Comparison of ENCODE assay signal across 9 cellular contexts in the genomic region with DNA sequence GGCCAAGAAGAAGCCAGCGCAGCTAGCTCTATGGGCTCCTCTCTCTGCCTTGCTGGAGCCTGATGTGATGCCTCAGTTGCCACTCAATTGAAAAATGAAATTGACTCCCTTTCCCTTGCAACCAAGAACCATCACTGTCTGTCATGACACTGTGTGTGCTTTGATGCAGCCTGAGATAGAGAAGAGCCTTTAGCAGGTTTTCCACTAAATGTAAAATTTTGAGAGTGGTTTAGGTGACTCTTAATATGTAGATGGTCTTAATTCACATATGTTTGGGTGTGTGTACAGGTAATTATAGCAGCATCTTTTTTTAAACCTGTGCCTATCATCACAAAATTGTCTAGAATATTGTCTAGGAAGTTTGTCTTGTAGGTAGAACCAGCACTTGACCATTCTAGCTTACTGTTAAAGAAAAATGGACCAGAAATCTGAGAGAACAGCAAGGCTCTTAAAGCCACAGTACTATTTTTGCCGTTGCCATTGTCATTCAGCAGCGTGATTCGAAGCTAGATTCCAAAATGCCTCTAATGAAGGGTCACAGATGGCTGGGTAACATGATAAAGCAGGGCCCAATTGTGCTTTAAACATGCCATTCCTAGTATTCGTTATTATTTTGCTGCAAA.
DNase-seq lines count a peak whose midpoint lies in the region; ATAC-seq and TF ChIP-seq lines count a peak whose summit lies in the region.
"Had no signal": no experiment of that assay in that cellular context is flagged by ENCODE, and none has a peak within 500 bp of the region (broad histone marks: within the 10 kb centered on the region; RNA-seq: fewer than 3 reads in every experiment).

No MANE protein-coding gene starts in this region.

- H3K36me3 ChIP-seq in parathyroid adenoma (ENCODE audit: control insufficient read depth, insufficient read depth, low read length), result no peaks in the 10 kb centered on the region

- no peaks in the 10 kb centered on the region for H3K9me3 ChIP-seq in parathyroid adenoma (ENCODE audit: control insufficient read depth, low read length)

- H3K79me2 ChIP-seq in parathyroid adenoma, result peaks cover 30% of the 10 kb centered on the region

- H3K27ac ChIP-seq in parathyroid adenoma, result peak overlapping the region; percentile 81

- H3K9me3 Mint-ChIP-seq in effector memory CD8-positive, alpha-beta T cell, result no peaks in the 10 kb centered on the region

- peaks cover 64 to 69% of the 10 kb centered on the region in 2 donors for H3K27me3 Mint-ChIP-seq in effector memory CD8-positive, alpha-beta T cell

- no peak for TF ChIP-seq CTCF in parathyroid adenoma (IDR thresholded peaks at IDR 0.05)

- DNase-seq in NCI-H1694 treated with DMSO at 0.1 percent for 48 hours (lab: John Stamatoyannopoulos, UW), result peak; percentile 19
- no peak for DNase-seq in NCI-H1694 (lab: John Stamatoyannopoulos, UW)
- peak; percentile 61 for DNase-seq in NCI-H2171 (lab: John Stamatoyannopoulos, UW)
- no peak for DNase-seq in effector memory CD8-positive, alpha-beta T cell
- no peak for DNase-seq in dedifferentiated amniotic fluid mesenchymal stem cell (ENCODE audit: extremely low spot score)
- DNase-seq: activated effector memory CD4-positive, alpha-beta T cell treated with Interleukin-2 at 50 U/mL for 16 hours had no signal

- H3K4me3 ChIP-seq in parathyroid adenoma (ENCODE audit: low read depth, low read length), result peak overlapping the region; percentile 82

- H2AFZ ChIP-seq in parathyroid adenoma, result peak overlapping the region; percentile 89

- H3K4me1 ChIP-seq in parathyroid adenoma, result peaks cover 3% of the 10 kb centered on the region

- H3K4me1 Mint-ChIP-seq in effector memory CD8-positive, alpha-beta T cell (ENCODE audit: low read depth in 2 of 2), result peaks cover 10 to 11% of the 10 kb centered on the region in 2 donors

- peaks cover 2% of the 10 kb centered on the region for H3K36me3 Mint-ChIP-seq in effector memory CD8-positive, alpha-beta T cell (ENCODE audit: insufficient read depth)

- no peak overlapping the region for H3K9ac ChIP-seq in parathyroid adenoma

- no peak overlapping the region for H3K27ac Mint-ChIP-seq in effector memory CD8-positive, alpha-beta T cell

- no peaks in the 10 kb centered on the region for H3K27me3 ChIP-seq in parathyroid adenoma (ENCODE audit: control insufficient read depth, insufficient read depth, low read length)

- H3K4me2 ChIP-seq in parathyroid adenoma (ENCODE audit: low read length), result peak overlapping the region; percentile 97

- peak overlapping the region; percentile 60 to 68 for H3K4me3 Mint-ChIP-seq in effector memory CD8-positive, alpha-beta T cell

- no peak for ATAC-seq in effector memory CD8-positive, alpha-beta T cell (replicated peaks)
- ATAC-seq in GM21526 (IDR thresholded peaks at IDR 0.05; ENCODE audit: low FRiP score, unreplicated experiment), result no peak
- ATAC-seq in GM18868 (IDR thresholded peaks at IDR 0.05; ENCODE audit: unreplicated experiment), result no peak

Comparison
In these comparisons a context has a peak if more than half of its experiments do, and no peak if none do; other contexts are left out.
1. DNase-seq: peak in NCI-H1694 treated with DMSO at 0.1 percent for 48 hours (single experiment) and NCI-H2171 (single experiment); none in NCI-H1694 (single experiment), effector memory CD8-positive, alpha-beta T cell (0 of 3) and dedifferentiated amniotic fluid mesenchymal stem cell (single experiment).